In the genomic region with DNA sequence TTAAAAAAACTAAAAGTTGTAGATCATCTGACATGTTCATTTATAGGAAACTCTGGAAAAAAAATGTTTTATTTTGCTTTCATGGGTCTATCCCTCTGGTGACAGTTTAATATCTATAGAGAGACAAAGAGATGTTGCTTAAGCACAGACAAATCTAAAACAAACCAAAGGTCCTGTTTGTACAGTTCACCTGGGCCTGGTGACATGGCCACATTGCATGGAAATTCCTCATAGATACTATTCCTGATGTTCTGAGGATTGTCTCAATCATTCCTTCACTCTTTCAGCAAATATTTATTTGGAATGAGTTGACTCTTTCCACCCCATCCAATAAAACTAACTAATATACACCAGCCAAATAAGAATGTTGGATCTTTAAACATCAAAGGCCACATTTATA, we compare ENCODE assay signal across 23 cellular contexts.
DNase-seq lines count a peak whose midpoint lies in the region; ATAC-seq, FAIRE-seq and TF ChIP-seq lines count a peak whose summit lies in the region.
"Had no signal": no experiment of that assay in that cellular context is flagged by ENCODE, and none has a peak within 500 bp of the region (broad histone marks: within the 10 kb centered on the region; RNA-seq: fewer than 3 reads in every experiment).

No MANE protein-coding gene starts in this region.

- in situ Hi-C loops in HepG2 (cut with HindIII; ENCODE audit: extremely low pct_ligation_motif_present, low pct_unique_long_range_greater_than_20kb): no loop called here

- no peak overlapping the region for H2AFZ ChIP-seq in hepatocyte
- no peak overlapping the region for H2AFZ ChIP-seq in HepG2 (ENCODE audit: low read length)

- H3K27me3 Mint-ChIP-seq in Caco-2 (ENCODE audit: insufficient read depth, unreplicated experiment) (no peaks in the 10 kb centered on the region), immature natural killer cell (ENCODE audit: low read depth in 3 of 3) (peaks cover 0 to 2% (median 0%) of the 10 kb centered on the region in 3 donors)

- H3K36me3 Mint-ChIP-seq in Caco-2 (ENCODE audit: insufficient read depth, unreplicated experiment) (no peaks in the 10 kb centered on the region), immature natural killer cell (peaks cover 0 to 5% (median 0%) of the 10 kb centered on the region in 3 donors)
- H3K36me3 Mint-ChIP-seq: CD8-positive, alpha-beta T cell had no signal

- H3K27ac ChIP-seq in hepatocyte: peak overlapping the region; percentile 55
- H3K27ac ChIP-seq in HepG2 (ENCODE audit: extremely low read length, insufficient read depth, low read length): no peak overlapping the region
- H3K27ac ChIP-seq in right lobe of liver: no peak overlapping the region
- H3K27ac ChIP-seq: 22Rv1; A549; BLaER1 treated with 17β-estradiol and CSF1 and Interleukin-3, amounts not matched to agents 10 nM and 100 nM; C4-2B had no signal

- peaks cover 22% of the 10 kb centered on the region for H3K9me3 Mint-ChIP-seq in Caco-2 (ENCODE audit: unreplicated experiment)
- peaks cover 0 to 23% (median 10%) of the 10 kb centered on the region in 6 donors for H3K9me3 Mint-ChIP-seq in immature natural killer cell

- POLR2A ChIA-PET in Caco-2 (lab: Charles Lee): no interaction called here
- POLR2A ChIA-PET in HepG2 (lab: Yijun Ruan, JAX): no interaction called here

- peaks cover 5% of the 10 kb centered on the region for H3K9me3 ChIP-seq in Caco-2
- peaks cover 3% of the 10 kb centered on the region for H3K9me3 ChIP-seq in hepatocyte (ENCODE audit: low read depth)
- H3K9me3 ChIP-seq in HepG2 (ENCODE audit: low read length): no peaks in the 10 kb centered on the region; the same call in 1 of the 2 replicates
- no peaks in the 10 kb centered on the region for H3K9me3 ChIP-seq in right lobe of liver
- H3K9me3 ChIP-seq: A549 had no signal

- H3K79me2 ChIP-seq in hepatocyte (no peaks in the 10 kb centered on the region), HepG2 (ENCODE audit: insufficient read depth, low read length) (no peaks in the 10 kb centered on the region)

- H3K4me2 ChIP-seq in hepatocyte: no peak overlapping the region
- no peak overlapping the region for H3K4me2 ChIP-seq in HepG2 (ENCODE audit: low read depth, low read length)
- H3K4me2 ChIP-seq: A549; BLaER1 treated with 17β-estradiol and CSF1 and Interleukin-3, amounts not matched to agents 10 nM and 100 nM had no signal

- TF ChIP-seq POLR2A in HepG2 (IDR thresholded peaks at IDR 0.05; ENCODE audit: insufficient read depth in 1 of 2, low read depth in 2 of 2, low read length in 2 of 2) (no peak), right lobe of liver (IDR thresholded peaks at IDR 0.05) (no peak)

- CTCF ChIA-PET in Caco-2 (lab: Charles Lee): no interaction called here
- CTCF ChIA-PET in HepG2 (lab: Yijun Ruan, JAX; ENCODE audit: low intra/inter-chr PET ratio, low total read pairs): no interaction called here

- intact Hi-C loops in Caco-2 (cut with micrococcal nuclease; ENCODE audit: unreplicated experiment): loop anchor here (1.0 to 2.0 kb wide), 3 partner anchors 48 to 114 kb away; no protein-coding TSS in a partner anchor
- intact Hi-C loops in HepG2 (cut with micrococcal nuclease; ENCODE audit: unreplicated experiment): no loop called here
- intact Hi-C loops in right lobe of liver (cut with DNase I): no loop called here

- no peaks in the 10 kb centered on the region for H3K9me2 ChIP-seq in hepatocyte (replicated peaks; ENCODE audit: insufficient read depth)

- H3K9ac ChIP-seq in HepG2 (ENCODE audit: insufficient read depth, low read depth, low read length): no peak overlapping the region
- H3K9ac ChIP-seq: BLaER1 treated with 17β-estradiol and CSF1 and Interleukin-3, amounts not matched to agents 10 nM and 100 nM had no signal

- peak; percentile 61; the same call in 2 of the 3 replicates for ATAC-seq in HepG2
- peak in 3 of 4 donors; percentile 50 to 72 (median 62) for ATAC-seq in right lobe of liver
- ATAC-seq: A549; CD8-positive, alpha-beta T cell had no signal

- H3K4me1 Mint-ChIP-seq in Caco-2 (ENCODE audit: low read depth, unreplicated experiment): peaks cover 18% of the 10 kb centered on the region
- H3K4me1 Mint-ChIP-seq in immature natural killer cell: no peaks in the 10 kb centered on the region
- H3K4me1 Mint-ChIP-seq: B cell had no signal

- H3K27ac Mint-ChIP-seq in Caco-2 (ENCODE audit: unreplicated experiment) (peak overlapping the region; percentile 55), immature natural killer cell (no peak overlapping the region)
- H3K27ac Mint-ChIP-seq: B cell; CD4-positive, alpha-beta T cell; CD8-positive, alpha-beta T cell had no signal

- DNase-seq in Caco-2 (peak; percentile 58 to 63), hepatocyte (ENCODE audit: low spot score) (peak; percentile 16), HepG2 (ENCODE audit: low spot score) (peak; percentile 6), right lobe of liver (no peak), NCI-H748 treated with DMSO at 0.1 percent for 48 hours (lab: John Stamatoyannopoulos, UW) (no peak), immature natural killer cell (no peak), NCI-H1417 treated with DMSO at 0.1 percent for 48 hours (lab: John Stamatoyannopoulos, UW) (no peak)
- DNase-seq: AML-193; Calu3; CD4-positive, alpha-beta T cell; CD8-positive, alpha-beta T cell; COR-L47; DMS79 treated with DMSO at 0.1 percent for 48 hours; GF-D8 had no signal

- TF ChIP-seq EP300 in HepG2 (IDR thresholded peaks at IDR 0.05; ENCODE audit: low read depth in 2 of 2, low read length in 2 of 2) (no peak), HepG2 (CRISPR knock-in tag; IDR thresholded peaks at IDR 0.05; ENCODE audit: borderline replicate concordance) (no peak)

- H4K20me1 ChIP-seq in hepatocyte (ENCODE audit: insufficient read depth, poor library complexity, severe bottlenecking): no peaks in the 10 kb centered on the region
- no peaks in the 10 kb centered on the region for H4K20me1 ChIP-seq in HepG2 (ENCODE audit: insufficient read depth, low read length)
- H4K20me1 ChIP-seq: BLaER1 treated with 17β-estradiol and CSF1 and Interleukin-3, amounts not matched to agents 10 nM and 100 nM had no signal

- H3K36me3 ChIP-seq in Caco-2 (ENCODE audit: control insufficient read depth, insufficient read depth, low read length) (no peaks in the 10 kb centered on the region), hepatocyte (replicated peaks; ENCODE audit: insufficient read depth, low read depth) (no peaks in the 10 kb centered on the region), HepG2 (replicated peaks in 1 of 2; ENCODE audit: control insufficient read depth in 1 of 2, insufficient read depth in 2 of 2, low read length in 2 of 2) (no peaks in the 10 kb centered on the region), right lobe of liver (no peaks in the 10 kb centered on the region)
- H3K36me3 ChIP-seq: BLaER1 treated with 17β-estradiol and CSF1 and Interleukin-3, amounts not matched to agents 10 nM and 100 nM had no signal

- H3K4me3 ChIP-seq in Caco-2 (ENCODE audit: low read depth, low read length) (no peak overlapping the region), hepatocyte (no peak overlapping the region), HepG2 (replicated peaks in 1 of 3; ENCODE audit: insufficient read depth in 1 of 3, low read depth in 2 of 3, low read length in 3 of 3) (no peak overlapping the region), right lobe of liver (no peak overlapping the region)
- H3K4me3 ChIP-seq: A549; BLaER1 treated with 17β-estradiol and CSF1 and Interleukin-3, amounts not matched to agents 10 nM and 100 nM had no signal

- no peak for FAIRE-seq in HepG2 (lab: Jason Lieb, UNC)
- FAIRE-seq: A549, D721Med, G401.6, GM12891, GM19239 had no signal

- TF ChIP-seq RAD21 in HepG2 (CRISPR knock-in tag; IDR thresholded peaks at IDR 0.05): no peak

- H3K4me3 Mint-ChIP-seq in Caco-2 (ENCODE audit: unreplicated experiment) (no peak overlapping the region), immature natural killer cell (no peak overlapping the region)
- H3K4me3 Mint-ChIP-seq: B cell; CD4-positive, alpha-beta T cell; CD8-positive, alpha-beta T cell had no signal

- TF ChIP-seq CTCF in Caco-2 (IDR thresholded peaks at IDR 0.05; ENCODE audit: insufficient read depth in 1 of 2, low read depth in 1 of 2, low read length in 1 of 2, severe bottlenecking in 1 of 2, unreplicated experiment in 1 of 2) (no peak), hepatocyte (IDR thresholded peaks at IDR 0.05; ENCODE audit: poor library complexity) (no peak), HepG2 (CRISPR knock-in tag; IDR thresholded peaks at IDR 0.05) (no peak), right lobe of liver (IDR thresholded peaks at IDR 0.05) (no peak)

- peaks cover 26% of the 10 kb centered on the region for H3K4me1 ChIP-seq in Caco-2
- no peaks in the 10 kb centered on the region for H3K4me1 ChIP-seq in hepatocyte (ENCODE audit: insufficient read depth)
- no peaks in the 10 kb centered on the region for H3K4me1 ChIP-seq in HepG2 (ENCODE audit: insufficient read depth, low read length)
- H3K4me1 ChIP-seq in right lobe of liver: no peaks in the 10 kb centered on the region
- H3K4me1 ChIP-seq: A549; BLaER1 treated with 17β-estradiol and CSF1 and Interleukin-3, amounts not matched to agents 10 nM and 100 nM had no signal

- BruUV-seq in Caco-2 (replicated peaks; lab: Mats Ljungman, UMichigan): no TSS peak
- BruUV-seq in HepG2 (replicated peaks; lab: Mats Ljungman, UMichigan): no TSS peak

- H3K27me3 ChIP-seq in Caco-2 (replicated peaks; ENCODE audit: control insufficient read depth, insufficient read depth, low read length): no peaks in the 10 kb centered on the region
- no peaks in the 10 kb centered on the region for H3K27me3 ChIP-seq in hepatocyte
- no peaks in the 10 kb centered on the region for H3K27me3 ChIP-seq in HepG2 (ENCODE audit: control insufficient read depth in 1 of 2, insufficient read depth in 2 of 2, low read length in 2 of 2)
- no peaks in the 10 kb centered on the region for H3K27me3 ChIP-seq in right lobe of liver
- H3K27me3 ChIP-seq: BLaER1 treated with 17β-estradiol and CSF1 and Interleukin-3, amounts not matched to agents 10 nM and 100 nM had no signal

TF ChIP-seq in HepG2, 621 proteins besides CTCF, POLR2A, EP300 and RAD21:
- TF ChIP-seq HNF4A (CRISPR knock-in tag; IDR thresholded peaks at IDR 0.05) (0 out of 2 replicates have a peak, but pooled peaks have one; percentile 20), IRX3 (CRISPR knock-in tag; IDR thresholded peaks at IDR 0.05; ENCODE audit: borderline replicate concordance, low read depth) (no peak)

Comparison
In these comparisons a context has a peak if more than half of its experiments do, and no peak if none do; other contexts are left out.
1. DNase-seq: peak in Caco-2 (2 of 2), hepatocyte (single experiment) and HepG2 (single experiment); none in right lobe of liver (0 of 3), NCI-H748 treated with DMSO at 0.1 percent for 48 hours (single experiment), immature natural killer cell (0 of 3) and NCI-H1417 treated with DMSO at 0.1 percent for 48 hours (single experiment).